ENCODE assay signal across 8 cellular contexts in genomic region chr7:73828107-73828803, GRCh38. TPM values are rescaled to one million over a fixed set of nuclear protein-coding genes. Genes with fewer than 3 reads are reported as not detected.
DNase-seq lines count a peak whose midpoint lies in the region; ATAC-seq lines count a peak whose summit lies in the region.

No MANE protein-coding gene starts in this region.

- H3K4me3 Mint-ChIP-seq in activated CD8-positive, alpha-beta T cell treated with anti-CD3 and anti-CD28 coated beads, Interleukin-2, amount 10 ng/mL, durations not matched to agents 7 days and 5 days: no peak overlapping the region

- H3K27me3 Mint-ChIP-seq in activated CD8-positive, alpha-beta T cell treated with anti-CD3 and anti-CD28 coated beads, Interleukin-2, amount 10 ng/mL, durations not matched to agents 7 days and 5 days (ENCODE audit: low read depth): peaks cover 18% of the 10 kb centered on the region

- no peak overlapping the region for H3K27ac Mint-ChIP-seq in activated CD8-positive, alpha-beta T cell treated with anti-CD3 and anti-CD28 coated beads, Interleukin-2, amount 10 ng/mL, durations not matched to agents 7 days and 5 days

- CTCF ChIA-PET in activated CD8-positive, alpha-beta T cell treated with anti-CD3 and anti-CD28 coated beads, Interleukin-2, amount 10 ng/mL, durations not matched to agents 7 days and 5 days (lab: Charles Lee): interaction anchor here (3.1 kb wide), 1 partner anchor 26 kb away, joined by 14 read pairs; no protein-coding TSS in a partner anchor

- peak; percentile 32 for ATAC-seq in activated CD8-positive, alpha-beta T cell treated with anti-CD3 and anti-CD28 coated beads, Interleukin-2, amount 10 ng/mL, durations not matched to agents 7 days and 5 days
- ATAC-seq in GM19023 (IDR thresholded peaks at IDR 0.05; ENCODE audit: unreplicated experiment): no peak
- no peak for ATAC-seq in HG03354 (IDR thresholded peaks at IDR 0.05; ENCODE audit: poor library complexity, severe bottlenecking, unreplicated experiment)

- no peaks in the 10 kb centered on the region for H3K36me3 Mint-ChIP-seq in activated CD8-positive, alpha-beta T cell treated with anti-CD3 and anti-CD28 coated beads, Interleukin-2, amount 10 ng/mL, durations not matched to agents 7 days and 5 days (ENCODE audit: low read depth)

- POLR2A ChIA-PET in activated CD8-positive, alpha-beta T cell treated with anti-CD3 and anti-CD28 coated beads, Interleukin-2, amount 10 ng/mL, durations not matched to agents 7 days and 5 days (lab: Charles Lee): interaction anchor here (1.2 kb wide), 1 partner anchor 14 kb away, joined by 3 read pairs; no protein-coding TSS in a partner anchor

- H3K4me1 Mint-ChIP-seq in activated CD8-positive, alpha-beta T cell treated with anti-CD3 and anti-CD28 coated beads, Interleukin-2, amount 10 ng/mL, durations not matched to agents 7 days and 5 days (ENCODE audit: low read depth): peaks cover 26% of the 10 kb centered on the region

- no peaks in the 10 kb centered on the region for H3K9me3 Mint-ChIP-seq in activated CD8-positive, alpha-beta T cell treated with anti-CD3 and anti-CD28 coated beads, Interleukin-2, amount 10 ng/mL, durations not matched to agents 7 days and 5 days (ENCODE audit: insufficient read depth)

- peak; percentile 68 for DNase-seq in SIG-M5 treated with dmso at 0.1 percent for 504 hours (lab: John Stamatoyannopoulos, UW; ENCODE audit: unreplicated experiment)
- no peak for DNase-seq in SIG-M5 (lab: John Stamatoyannopoulos, UW)
- peak; percentile 96 for DNase-seq in NCI-H2107 treated with DMSO at 0.1 percent for 48 hours (lab: John Stamatoyannopoulos, UW; ENCODE audit: unreplicated experiment)
- no peak for DNase-seq in activated CD8-positive, alpha-beta T cell treated with anti-CD3 and anti-CD28 coated beads, Interleukin-2, amount 10 ng/mL, durations not matched to agents 7 days and 5 days
- peak; percentile 19 for DNase-seq in kidney glomerular epithelial cell (lab: John Stamatoyannopoulos, UW)
- no peak for DNase-seq in NK-92 treated with Interleukin-12 subunit alpha and Interleukin-12 subunit beta, amount 100 ng/mL, for 24 hours (lab: John Stamatoyannopoulos, UW)

RNA-seq across cellular contexts. Expression of gene CLDN4, which starts 2.5 kb away (rescaled TPM):
- under 1 TPM; 0.16 to 0.29 TPM for total RNA-seq in activated CD8-positive, alpha-beta T cell treated with anti-CD3 and anti-CD28 coated beads, Interleukin-2, amount 10 ng/mL, durations not matched to agents 7 days and 5 days

RNA-seq across cellular contexts. Expression of gene METTL27, which starts 14.1 kb away (rescaled TPM):
- not detected for total RNA-seq in activated CD8-positive, alpha-beta T cell treated with anti-CD3 and anti-CD28 coated beads, Interleukin-2, amount 10 ng/mL, durations not matched to agents 7 days and 5 days

RNA-seq across cellular contexts. Expression of gene TMEM270, which starts 32.7 kb away (rescaled TPM):
- not detected for total RNA-seq in activated CD8-positive, alpha-beta T cell treated with anti-CD3 and anti-CD28 coated beads, Interleukin-2, amount 10 ng/mL, durations not matched to agents 7 days and 5 days

RNA-seq across cellular contexts. Expression of gene CLDN3, which starts 58.2 kb away (rescaled TPM):
- total RNA-seq in activated CD8-positive, alpha-beta T cell treated with anti-CD3 and anti-CD28 coated beads, Interleukin-2, amount 10 ng/mL, durations not matched to agents 7 days and 5 days: not detected

Comparison
In these comparisons a context has a peak if more than half of its experiments do, and no peak if none do; other contexts are left out.
1. DNase-seq: peak in SIG-M5 treated with dmso at 0.1 percent for 504 hours (single experiment), NCI-H2107 treated with DMSO at 0.1 percent for 48 hours (single experiment) and kidney glomerular epithelial cell (single experiment); none in SIG-M5 (single experiment), activated CD8-positive, alpha-beta T cell treated with anti-CD3 and anti-CD28 coated beads, Interleukin-2, amount 10 ng/mL, durations not matched to agents 7 days and 5 days (single experiment) and NK-92 treated with Interleukin-12 subunit alpha and Interleukin-12 subunit beta, amount 100 ng/mL, for 24 hours (single experiment).